In the genomic region with DNA sequence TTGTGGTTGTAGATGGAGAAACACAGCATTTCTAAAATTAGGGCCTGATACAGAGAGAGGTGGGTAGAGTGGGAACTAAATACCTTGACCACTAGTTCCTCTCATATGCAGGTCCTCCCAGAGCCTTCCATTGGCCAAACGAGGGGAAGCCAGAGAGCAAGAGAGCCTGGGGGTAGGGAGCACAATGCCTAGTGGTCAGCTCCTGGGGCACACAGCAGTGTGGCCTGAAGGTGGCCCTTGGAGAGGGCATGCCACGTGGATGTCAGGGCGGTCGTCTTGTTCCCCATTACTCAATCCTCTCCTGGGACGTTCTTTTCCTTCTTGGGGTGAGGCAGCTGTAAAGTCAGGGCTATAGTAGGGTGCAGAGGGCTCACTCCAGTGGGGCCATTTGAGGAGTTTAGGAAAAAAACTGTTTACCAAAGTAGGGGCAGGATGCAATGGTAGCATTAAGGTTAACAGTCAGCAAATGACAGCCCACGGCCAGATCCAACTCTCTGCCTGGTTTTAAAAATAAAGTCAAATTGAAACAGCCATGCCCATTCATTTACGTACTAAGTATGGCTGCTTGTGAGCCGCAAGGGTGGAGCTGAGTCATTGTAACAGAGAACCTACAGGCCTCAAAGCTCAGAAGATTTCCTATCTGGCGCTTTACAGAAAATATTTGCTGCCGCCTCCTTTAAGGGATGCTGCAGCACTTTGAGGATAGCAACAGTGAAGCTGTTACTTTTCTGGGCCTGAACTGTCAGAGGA, we compare ENCODE assay signal across 1 cellular context.
TF ChIP-seq lines count a peak whose summit lies in the region.

No MANE protein-coding gene starts in this region.

TF ChIP-seq in IMR-90, 13 proteins besides CTCF, POLR2A, EP300 and RAD21 (continued from another document):
- TF ChIP-seq, protein P1, sequence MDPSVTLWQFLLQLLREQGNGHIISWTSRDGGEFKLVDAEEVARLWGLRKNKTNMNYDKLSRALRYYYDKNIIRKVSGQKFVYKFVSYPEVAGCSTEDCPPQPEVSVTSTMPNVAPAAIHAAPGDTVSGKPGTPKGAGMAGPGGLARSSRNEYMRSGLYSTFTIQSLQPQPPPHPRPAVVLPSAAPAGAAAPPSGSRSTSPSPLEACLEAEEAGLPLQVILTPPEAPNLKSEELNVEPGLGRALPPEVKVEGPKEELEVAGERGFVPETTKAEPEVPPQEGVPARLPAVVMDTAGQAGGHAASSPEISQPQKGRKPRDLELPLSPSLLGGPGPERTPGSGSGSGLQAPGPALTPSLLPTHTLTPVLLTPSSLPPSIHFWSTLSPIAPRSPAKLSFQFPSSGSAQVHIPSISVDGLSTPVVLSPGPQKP (IDR thresholded peaks at IDR 0.05; ENCODE audit: borderline replicate concordance, low read depth, low read length) = no peak
